In the genomic region with DNA sequence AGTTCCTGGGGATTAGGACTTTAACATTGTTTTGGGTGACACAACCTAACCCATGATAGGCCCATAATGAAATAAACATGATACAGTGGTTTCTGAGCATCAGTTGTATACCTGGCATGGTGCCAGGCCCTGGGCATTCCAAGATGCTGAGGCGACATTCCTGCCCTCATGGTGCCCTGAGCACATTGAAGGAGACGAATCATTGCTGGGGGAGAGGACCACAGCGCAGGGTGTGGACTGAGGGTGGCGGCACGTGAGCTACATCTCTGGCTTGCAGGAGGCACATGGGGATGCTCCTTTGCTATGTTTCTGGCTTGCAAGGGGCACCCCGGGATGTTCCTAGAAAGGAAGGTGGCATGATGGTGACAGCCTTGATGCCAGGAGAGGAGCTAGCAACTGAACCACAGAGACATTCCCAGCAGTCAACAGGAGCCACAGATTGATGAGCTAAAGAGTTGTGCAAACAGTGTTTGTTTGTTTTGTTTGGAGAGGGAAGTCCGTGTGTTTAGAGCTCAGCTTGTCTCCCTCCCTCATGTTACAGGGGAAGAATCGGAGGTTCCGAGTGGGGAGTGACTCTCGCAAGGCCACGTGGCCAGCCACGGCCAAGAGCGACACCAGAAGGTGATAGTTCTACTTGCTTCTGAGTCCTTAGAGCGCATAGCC, we compare ENCODE assay signal across 1 cellular context.
TF ChIP-seq lines count a peak whose summit lies in the region.

No MANE protein-coding gene starts in this region.

TF ChIP-seq in A549, 52 proteins besides CTCF, POLR2A, EP300 and RAD21 (continued from another document):
- TF ChIP-seq POLR2AphosphoS2 (conservative IDR thresholded peaks at IDR 0.05; ENCODE audit: low read length), result no peak
- TF ChIP-seq JUN (IDR thresholded peaks at IDR 0.05), result peak in 1 of 2 experiments; percentile 65; a peak in 3 of 5 replicates
- TF ChIP-seq, protein P1, sequence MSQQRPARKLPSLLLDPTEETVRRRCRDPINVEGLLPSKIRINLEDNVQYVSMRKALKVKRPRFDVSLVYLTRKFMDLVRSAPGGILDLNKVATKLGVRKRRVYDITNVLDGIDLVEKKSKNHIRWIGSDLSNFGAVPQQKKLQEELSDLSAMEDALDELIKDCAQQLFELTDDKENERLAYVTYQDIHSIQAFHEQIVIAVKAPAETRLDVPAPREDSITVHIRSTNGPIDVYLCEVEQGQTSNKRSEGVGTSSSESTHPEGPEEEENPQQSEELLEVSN (IDR thresholded peaks at IDR 0.05; ENCODE audit: borderline replicate concordance, low read depth), result peak; percentile 34; the same call in 1 of the 2 replicates
- no peak for TF ChIP-seq CBX2 (IDR thresholded peaks at IDR 0.05; ENCODE audit: borderline replicate concordance, low read depth)
- TF ChIP-seq, protein P2, sequence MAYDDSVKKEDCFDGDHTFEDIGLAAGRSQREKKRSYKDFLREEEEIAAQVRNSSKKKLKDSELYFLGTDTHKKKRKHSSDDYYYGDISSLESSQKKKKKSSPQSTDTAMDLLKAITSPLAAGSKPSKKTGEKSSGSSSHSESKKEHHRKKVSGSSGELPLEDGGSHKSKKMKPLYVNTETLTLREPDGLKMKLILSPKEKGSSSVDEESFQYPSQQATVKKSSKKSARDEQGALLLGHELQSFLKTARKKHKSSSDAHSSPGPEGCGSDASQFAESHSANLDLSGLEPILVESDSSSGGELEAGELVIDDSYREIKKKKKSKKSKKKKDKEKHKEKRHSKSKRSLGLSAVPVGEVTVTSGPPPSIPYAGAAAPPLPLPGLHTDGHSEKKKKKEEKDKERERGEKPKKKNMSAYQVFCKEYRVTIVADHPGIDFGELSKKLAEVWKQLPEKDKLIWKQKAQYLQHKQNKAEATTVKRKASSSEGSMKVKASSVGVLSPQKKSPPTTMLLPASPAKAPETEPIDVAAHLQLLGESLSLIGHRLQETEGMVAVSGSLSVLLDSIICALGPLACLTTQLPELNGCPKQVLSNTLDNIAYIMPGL (CRISPR knock-in tag; IDR thresholded peaks at IDR 0.05; ENCODE audit: borderline replicate concordance), result no peak
- no peak for TF ChIP-seq CHD4 (IDR thresholded peaks at IDR 0.05; ENCODE audit: borderline replicate concordance)
- TF ChIP-seq, protein P3, sequence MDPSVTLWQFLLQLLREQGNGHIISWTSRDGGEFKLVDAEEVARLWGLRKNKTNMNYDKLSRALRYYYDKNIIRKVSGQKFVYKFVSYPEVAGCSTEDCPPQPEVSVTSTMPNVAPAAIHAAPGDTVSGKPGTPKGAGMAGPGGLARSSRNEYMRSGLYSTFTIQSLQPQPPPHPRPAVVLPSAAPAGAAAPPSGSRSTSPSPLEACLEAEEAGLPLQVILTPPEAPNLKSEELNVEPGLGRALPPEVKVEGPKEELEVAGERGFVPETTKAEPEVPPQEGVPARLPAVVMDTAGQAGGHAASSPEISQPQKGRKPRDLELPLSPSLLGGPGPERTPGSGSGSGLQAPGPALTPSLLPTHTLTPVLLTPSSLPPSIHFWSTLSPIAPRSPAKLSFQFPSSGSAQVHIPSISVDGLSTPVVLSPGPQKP (IDR thresholded peaks at IDR 0.05; ENCODE audit: low read depth, low read length), result no peak
- TF ChIP-seq, protein P4, sequence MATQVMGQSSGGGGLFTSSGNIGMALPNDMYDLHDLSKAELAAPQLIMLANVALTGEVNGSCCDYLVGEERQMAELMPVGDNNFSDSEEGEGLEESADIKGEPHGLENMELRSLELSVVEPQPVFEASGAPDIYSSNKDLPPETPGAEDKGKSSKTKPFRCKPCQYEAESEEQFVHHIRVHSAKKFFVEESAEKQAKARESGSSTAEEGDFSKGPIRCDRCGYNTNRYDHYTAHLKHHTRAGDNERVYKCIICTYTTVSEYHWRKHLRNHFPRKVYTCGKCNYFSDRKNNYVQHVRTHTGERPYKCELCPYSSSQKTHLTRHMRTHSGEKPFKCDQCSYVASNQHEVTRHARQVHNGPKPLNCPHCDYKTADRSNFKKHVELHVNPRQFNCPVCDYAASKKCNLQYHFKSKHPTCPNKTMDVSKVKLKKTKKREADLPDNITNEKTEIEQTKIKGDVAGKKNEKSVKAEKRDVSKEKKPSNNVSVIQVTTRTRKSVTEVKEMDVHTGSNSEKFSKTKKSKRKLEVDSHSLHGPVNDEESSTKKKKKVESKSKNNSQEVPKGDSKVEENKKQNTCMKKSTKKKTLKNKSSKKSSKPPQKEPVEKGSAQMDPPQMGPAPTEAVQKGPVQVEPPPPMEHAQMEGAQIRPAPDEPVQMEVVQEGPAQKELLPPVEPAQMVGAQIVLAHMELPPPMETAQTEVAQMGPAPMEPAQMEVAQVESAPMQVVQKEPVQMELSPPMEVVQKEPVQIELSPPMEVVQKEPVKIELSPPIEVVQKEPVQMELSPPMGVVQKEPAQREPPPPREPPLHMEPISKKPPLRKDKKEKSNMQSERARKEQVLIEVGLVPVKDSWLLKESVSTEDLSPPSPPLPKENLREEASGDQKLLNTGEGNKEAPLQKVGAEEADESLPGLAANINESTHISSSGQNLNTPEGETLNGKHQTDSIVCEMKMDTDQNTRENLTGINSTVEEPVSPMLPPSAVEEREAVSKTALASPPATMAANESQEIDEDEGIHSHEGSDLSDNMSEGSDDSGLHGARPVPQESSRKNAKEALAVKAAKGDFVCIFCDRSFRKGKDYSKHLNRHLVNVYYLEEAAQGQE (IDR thresholded peaks at IDR 0.05), result no peak
- no peak for TF ChIP-seq PHF8 (IDR thresholded peaks at IDR 0.05; ENCODE audit: borderline replicate concordance, low read depth)
- no peak for TF ChIP-seq NPAS2 (CRISPR knock-in tag; IDR thresholded peaks at IDR 0.05; ENCODE audit: borderline replicate concordance)
- peak; percentile 97 for TF ChIP-seq HOXB5 (CRISPR knock-in tag; IDR thresholded peaks at IDR 0.05)
- TF ChIP-seq ZSCAN20 (CRISPR knock-in tag; IDR thresholded peaks at IDR 0.05), result no peak
- no peak for TF ChIP-seq KDM5A (IDR thresholded peaks at IDR 0.05)
- no peak for TF ChIP-seq FOSB (CRISPR knock-in tag; IDR thresholded peaks at IDR 0.05)
- no peak for TF ChIP-seq ZC3H11A (IDR thresholded peaks at IDR 0.05)
- no peak for TF ChIP-seq CBX8 (IDR thresholded peaks at IDR 0.05)
- TF ChIP-seq, protein P5, sequence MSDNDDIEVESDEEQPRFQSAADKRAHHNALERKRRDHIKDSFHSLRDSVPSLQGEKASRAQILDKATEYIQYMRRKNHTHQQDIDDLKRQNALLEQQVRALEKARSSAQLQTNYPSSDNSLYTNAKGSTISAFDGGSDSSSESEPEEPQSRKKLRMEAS (IDR thresholded peaks at IDR 0.05), result peak; percentile 96
- no peak for TF ChIP-seq MAZ (IDR thresholded peaks at IDR 0.05; ENCODE audit: borderline replicate concordance, low read depth, low read length)
- no peak for TF ChIP-seq EHF (CRISPR knock-in tag; IDR thresholded peaks at IDR 0.05)
- no peak for TF ChIP-seq RARB (CRISPR knock-in tag; IDR thresholded peaks at IDR 0.05)
- peak; percentile 55 to 88; a peak in 3 of 4 replicates for TF ChIP-seq CEBPB (IDR thresholded peaks at IDR 0.05)
- TF ChIP-seq FOSL2 (IDR thresholded peaks at IDR 0.05), result no peak
- peak; percentile 67 for TF ChIP-seq FOSL2 (CRISPR knock-in tag; IDR thresholded peaks at IDR 0.05)
- peak; percentile 36; the same call in 1 of the 2 replicates for TF ChIP-seq HOXB13 (CRISPR knock-in tag; IDR thresholded peaks at IDR 0.05; ENCODE audit: low read depth)
- TF ChIP-seq, protein P6, sequence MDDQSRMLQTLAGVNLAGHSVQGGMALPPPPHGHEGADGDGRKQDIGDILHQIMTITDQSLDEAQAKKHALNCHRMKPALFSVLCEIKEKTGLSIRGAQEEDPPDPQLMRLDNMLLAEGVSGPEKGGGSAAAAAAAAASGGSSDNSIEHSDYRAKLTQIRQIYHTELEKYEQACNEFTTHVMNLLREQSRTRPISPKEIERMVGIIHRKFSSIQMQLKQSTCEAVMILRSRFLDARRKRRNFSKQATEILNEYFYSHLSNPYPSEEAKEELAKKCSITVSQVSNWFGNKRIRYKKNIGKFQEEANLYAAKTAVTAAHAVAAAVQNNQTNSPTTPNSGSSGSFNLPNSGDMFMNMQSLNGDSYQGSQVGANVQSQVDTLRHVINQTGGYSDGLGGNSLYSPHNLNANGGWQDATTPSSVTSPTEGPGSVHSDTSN (IDR thresholded peaks at IDR 0.05), result peak; percentile 81; the same call in 1 of the 2 replicates
- TF ChIP-seq SMC3 (IDR thresholded peaks at IDR 0.05), result peak; percentile 78
- peak; percentile 88 for TF ChIP-seq MAFK (IDR thresholded peaks at IDR 0.05; ENCODE audit: partially characterized antibody)
- TF ChIP-seq NR3C1 (IDR thresholded peaks at IDR 0.05), result no peak
- no peak for TF ChIP-seq ZNF302 (CRISPR knock-in tag; IDR thresholded peaks at IDR 0.05)
- no peak for TF ChIP-seq NFE2L2 (conservative IDR thresholded peaks at IDR 0.05; ENCODE audit: low read length)
- no peak for TF ChIP-seq ZFP36 (IDR thresholded peaks at IDR 0.05; ENCODE audit: borderline replicate concordance, partially characterized antibody)
- no peak for TF ChIP-seq ESRRA (IDR thresholded peaks at IDR 0.05; ENCODE audit: borderline replicate concordance, low read length)
